26 cellular contexts compared by ENCODE assay signal in genomic region chr10:112996462-112996861, GRCh38. TPM values are rescaled to one million over a fixed set of nuclear protein-coding genes. Genes with fewer than 3 reads are reported as not detected.
DNase-seq lines count a peak whose midpoint lies in the region; ATAC-seq, FAIRE-seq and TF ChIP-seq lines count a peak whose summit lies in the region.
"Had no signal": no experiment of that assay in that cellular context is flagged by ENCODE, and none has a peak within 500 bp of the region (broad histone marks: within the 10 kb centered on the region; RNA-seq: fewer than 3 reads in every experiment).

No MANE protein-coding gene starts in this region.

- H3K9ac ChIP-seq in GM12878 (ENCODE audit: control insufficient read depth, insufficient read depth, low read length), result no peak overlapping the region

- peaks cover 8 to 13% of the 10 kb centered on the region in 2 donors for H3K4me1 Mint-ChIP-seq in stimulated activated naive B cell treated with anti-CD40 and anti-IgM and Interleukin-4, amounts not matched to agents 10 μg/mL and 1 μg/mL and 100 μg/mL, for 72 hours
- H3K4me1 Mint-ChIP-seq: B cell; CD4-positive, CD25-positive, alpha-beta regulatory T cell had no signal

- in situ Hi-C loops in GM12878 (cut with MboI), result no loop called here

- H3K27ac ChIP-seq in GM12878 (ENCODE audit: control insufficient read depth, insufficient read depth), result no peak overlapping the region
- H3K27ac ChIP-seq: A549, SK-N-MC had no signal

- peaks cover 42 to 82% of the 10 kb centered on the region in 2 donors for H3K27me3 Mint-ChIP-seq in stimulated activated naive B cell treated with anti-CD40 and anti-IgM and Interleukin-4, amounts not matched to agents 10 μg/mL and 1 μg/mL and 100 μg/mL, for 72 hours

- TF ChIP-seq POLR2A in GM12878 (IDR thresholded peaks at IDR 0.05; ENCODE audit: low read depth, low read length), result no peak

- POLR2A ChIA-PET in GM12878 (lab: Charles Lee), result no interaction called here

- DNase-seq in GM12865 (ENCODE audit: low read depth), result peak; percentile 28
- peak; percentile 7 for DNase-seq in NAMALWA (ENCODE audit: low spot score)
- DNase-seq in GM12878 (ENCODE audit: low read depth, low spot score), result peak; percentile 4
- DNase-seq in stimulated activated naive B cell treated with anti-CD40 and anti-IgM and Interleukin-4, amounts not matched to agents 10 μg/mL and 1 μg/mL and 100 μg/mL, for 72 hours, result peak; percentile 55
- no peak for DNase-seq in T1000 (lab: John Stamatoyannopoulos, UW)
- no peak for DNase-seq in NCI-H524 (lab: John Stamatoyannopoulos, UW)
- DNase-seq: CD4-positive, CD25-positive, alpha-beta regulatory T cell; EL; GF-D8; MG63; NCI-H1092; NCI-H1436 treated with DMSO at 0.1 percent for 48 hours; NCI-H1930; NCI-H2227 treated with DMSO at 0.1 percent for 48 hours; NCI-H510A; NCI-H82; OCI-M1; Right ventricle myocardium superior; SW 1271 had no signal

- no peaks in the 10 kb centered on the region; a peak in 1 of 4 replicates for H3K27me3 ChIP-seq in GM12878 (replicated peaks in 1 of 2; ENCODE audit: control insufficient read depth in 2 of 2, insufficient read depth in 2 of 2, low read length in 1 of 2)
- H3K27me3 ChIP-seq: MG63 had no signal

- no peak for FAIRE-seq in GM12878 (lab: Jason Lieb, UNC)
- FAIRE-seq: A549, H54, HepG2, K562 had no signal

- 2% methylated on average over 3 of the region's 3 CpGs for WGBS in GM12878 (ENCODE audit: insufficient coverage, insufficient replicate concordance, low lambda C conversion rate, missing lambda C conversion rate)

- CTCF ChIA-PET in GM12878 (lab: Yijun Ruan, JAX), result no interaction called here

- H3K4me1 ChIP-seq in GM12878 (ENCODE audit: control insufficient read depth, insufficient read depth, low read length), result no peaks in the 10 kb centered on the region

- H4K20me1 ChIP-seq in GM12878 (ENCODE audit: control insufficient read depth, insufficient read depth), result no peaks in the 10 kb centered on the region

- no TSS peak for BruUV-seq in GM12878 (replicated peaks; lab: Mats Ljungman, UMichigan)

- TF ChIP-seq EP300 in GM12878 (IDR thresholded peaks at IDR 0.05; ENCODE audit: borderline replicate concordance in 1 of 2, control insufficient read depth in 1 of 2, low read depth in 2 of 2, low read length in 2 of 2), result no peak

- H3K36me3 Mint-ChIP-seq in stimulated activated naive B cell treated with anti-CD40 and anti-IgM and Interleukin-4, amounts not matched to agents 10 μg/mL and 1 μg/mL and 100 μg/mL, for 72 hours, result peaks cover 1 to 3% of the 10 kb centered on the region in 2 donors
- H3K36me3 Mint-ChIP-seq: CD4-positive, CD25-positive, alpha-beta regulatory T cell had no signal

- H3K4me3 Mint-ChIP-seq in stimulated activated naive B cell treated with anti-CD40 and anti-IgM and Interleukin-4, amounts not matched to agents 10 μg/mL and 1 μg/mL and 100 μg/mL, for 72 hours, result peak overlapping the region; percentile 1 to 6
- H3K4me3 Mint-ChIP-seq: B cell; CD4-positive, CD25-positive, alpha-beta regulatory T cell had no signal

- no peaks in the 10 kb centered on the region for H3K79me2 ChIP-seq in GM12878 (ENCODE audit: control insufficient read depth, insufficient read depth, low read length)

- intact Hi-C loops in GM12878 (cut with micrococcal nuclease; ENCODE audit: unreplicated experiment), result no loop called here

- H3K4me3 ChIP-seq in GM12865 (ENCODE audit: low read depth, low read length), result no peak overlapping the region
- H3K4me3 ChIP-seq in GM12878, result no peak overlapping the region
- H3K4me3 ChIP-seq: A549, K562, MG63, SK-N-MC had no signal

- H2AFZ ChIP-seq in GM12878 (ENCODE audit: control insufficient read depth, low read depth, low read length), result no peak overlapping the region

- no peak overlapping the region for H3K27ac Mint-ChIP-seq in stimulated activated naive B cell treated with anti-CD40 and anti-IgM and Interleukin-4, amounts not matched to agents 10 μg/mL and 1 μg/mL and 100 μg/mL, for 72 hours
- H3K27ac Mint-ChIP-seq: B cell; CD4-positive, CD25-positive, alpha-beta regulatory T cell had no signal

- H3K4me2 ChIP-seq in GM12878 (ENCODE audit: control insufficient read depth, insufficient read depth), result no peak overlapping the region
- H3K4me2 ChIP-seq: A549 had no signal

- peaks cover 0 to 1% of the 10 kb centered on the region in 2 donors for H3K9me3 Mint-ChIP-seq in stimulated activated naive B cell treated with anti-CD40 and anti-IgM and Interleukin-4, amounts not matched to agents 10 μg/mL and 1 μg/mL and 100 μg/mL, for 72 hours

- no peak for TF ChIP-seq RAD21 in GM12878 (IDR thresholded peaks at IDR 0.05; ENCODE audit: insufficient read depth, low read depth, low read length)

- no peaks in the 10 kb centered on the region; the same call in 2 of the 3 replicates for H3K9me3 ChIP-seq in GM12878 (replicated peaks; ENCODE audit: control insufficient read depth, insufficient read depth, low read length)
- H3K9me3 ChIP-seq: A549, MG63 had no signal

- TF ChIP-seq CTCF in GM12865 (IDR thresholded peaks at IDR 0.05; ENCODE audit: insufficient read depth, low read depth, low read length, missing control alignments) (no peak), GM12878 (IDR thresholded peaks at IDR 0.05 in 2 of 3, conservative IDR thresholded peaks at IDR 0.05 in 1 of 3; ENCODE audit: control insufficient read depth in 2 of 3, extremely low read depth in 1 of 3, insufficient read depth in 1 of 3, low read depth in 3 of 3, low read length in 3 of 3) (no peak)

- SMC1A ChIA-PET in GM12878 (lab: Charles Lee; ENCODE audit: uncharacterized antibody, unreplicated experiment), result no interaction called here

- RAD21 ChIA-PET in GM12878 (lab: Charles Lee; ENCODE audit: unreplicated experiment), result no interaction called here

- H3K36me3 ChIP-seq in GM12878 (ENCODE audit: control insufficient read depth in 2 of 2, insufficient read depth in 2 of 2, low read length in 1 of 2), result no peaks in the 10 kb centered on the region
- H3K36me3 ChIP-seq: MG63 had no signal

- ATAC-seq in GM12878 (no peak), HG03039 (IDR thresholded peaks at IDR 0.05; ENCODE audit: unreplicated experiment) (no peak)
- peak; percentile 96 to 98 for ATAC-seq in stimulated activated naive B cell treated with anti-CD40 and anti-IgM and Interleukin-4, amounts not matched to agents 10 μg/mL and 1 μg/mL and 100 μg/mL, for 72 hours (replicated peaks)
- ATAC-seq: A549, HepG2, K562 had no signal

TF ChIP-seq in GM12878, 131 proteins besides CTCF, POLR2A, EP300 and RAD21:
- no peak for TF ChIP-seq NRF1 (conservative IDR thresholded peaks at IDR 0.05; ENCODE audit: low read depth, low read length)
- TF ChIP-seq POLR2AphosphoS5 (IDR thresholded peaks at IDR 0.05; ENCODE audit: low read length), result no peak
- no peak for TF ChIP-seq GATAD2B (conservative IDR thresholded peaks at IDR 0.05; ENCODE audit: low read depth)
- 0 out of 2 replicates have a peak, but pooled peaks have one; percentile 7 for TF ChIP-seq RUNX3 (IDR thresholded peaks at IDR 0.05; ENCODE audit: low read length)

RNA-seq across cellular contexts. Expression of gene TCF7L2, which starts 46.4 kb away (rescaled TPM):
- 2.3 and 4.3 TPM in 2 replicates for total RNA-seq in GM12878 (2013; cell fraction: nucleolus; rRNA removed)
- 0.05 TPM in 1 of 2 replicates, not detected in the other for total RNA-seq in GM12878 (2014; rRNA removed)
- total RNA-seq in GM12878 (2014; rRNA removed; fragmentation: Illumina TruSeq; extraction: Trizol), result not detected in 2 replicates
- total RNA-seq in GM12878 (2021), result 0.21 and 1.1 TPM in 2 replicates
- polyA plus RNA-seq in GM12878 (2011; ENCODE audit: low read depth), result 0.12 TPM
- 0.20 and 0.53 TPM in 2 replicates for polyA plus RNA-seq in GM12878 (2011; rRNA removed)
- 0.34 and 0.43 TPM in 2 replicates for polyA plus RNA-seq in GM12878 (2011; cell fraction: cytosol; rRNA removed)
- polyA plus RNA-seq in GM12878 (2011; cell fraction: nucleus; rRNA removed), result 0.72 and 1.5 TPM in 2 replicates
- 0.66 and 0.69 TPM in 2 replicates for polyA plus RNA-seq in GM12878 (2012)
- 0.24 TPM in 1 of 2 replicates, not detected in the other for polyA plus RNA-seq in GM12878 (2014; fragmentation: Illumina TruSeq; extraction: Trizol)
- under 1 TPM in 1 of 2 experiments, not detected in 1; 0.02 TPM for polyA plus RNA-seq in GM12878 (2014; fragmentation: Nextera tagmentation; extraction: Ambion mirVana)
- 0.15 and 0.46 TPM in 2 replicates for polyA plus RNA-seq in GM12878 (2014; rRNA removed)
- polyA plus RNA-seq in GM12878 (2016; fragmentation: Nextera tagmentation; extraction: Ambion mirVana), result under 1 TPM in 1 of 2 experiments, not detected in 1; 0.06 TPM
- 0.36 TPM in 1 of 2 replicates, not detected in the other for polyA minus RNA-seq in GM12878 (2011; rRNA and poly(A)+ RNA removed)
- polyA minus RNA-seq in GM12878 (2011; cell fraction: cytosol; rRNA and poly(A)+ RNA removed), result 0.62 TPM in 1 of 2 replicates, not detected in the other
- polyA minus RNA-seq in GM12878 (2011; cell fraction: nucleus; rRNA and poly(A)+ RNA removed), result 0.38 and 0.60 TPM in 2 replicates

Comparison
In these comparisons a context has a peak if more than half of its experiments do, and no peak if none do; other contexts are left out.
1. DNase-seq: peak in GM12865 (single experiment), NAMALWA (single experiment), GM12878 (single experiment) and stimulated activated naive B cell treated with anti-CD40 and anti-IgM and Interleukin-4, amounts not matched to agents 10 μg/mL and 1 μg/mL and 100 μg/mL, for 72 hours (single experiment); none in T1000 (single experiment) and NCI-H524 (0 of 2).
2. ATAC-seq: peak in stimulated activated naive B cell treated with anti-CD40 and anti-IgM and Interleukin-4, amounts not matched to agents 10 μg/mL and 1 μg/mL and 100 μg/mL, for 72 hours (2 of 2); none in GM12878 (single experiment) and HG03039 (single experiment).